21 cellular contexts compared by ENCODE assay signal in genomic region chr20:4502756-4503155, GRCh38.
DNase-seq lines count a peak whose midpoint lies in the region; ATAC-seq, FAIRE-seq and TF ChIP-seq lines count a peak whose summit lies in the region.
"Had no signal": no experiment of that assay in that cellular context is flagged by ENCODE, and none has a peak within 500 bp of the region (broad histone marks: within the 10 kb centered on the region; RNA-seq: fewer than 3 reads in every experiment).

No MANE protein-coding gene starts in this region.

- no peak overlapping the region for H3K23ac ChIP-seq in IMR-90 (ENCODE audit: low read depth, low read length)

- H3K27ac ChIP-seq in IMR-90 (ENCODE audit: insufficient read depth, low read length) = no peak overlapping the region
- no peak overlapping the region for H3K27ac ChIP-seq in K562 (ENCODE audit: extremely low read depth, low read depth, low read length)
- no peak overlapping the region for H3K27ac ChIP-seq in keratinocyte (ENCODE audit: control insufficient read depth, insufficient read depth, low read length)

- peak overlapping the region; percentile 52 for H2BK20ac ChIP-seq in IMR-90 (ENCODE audit: low read depth, low read length)

- H3K79me2 ChIP-seq in K562 (ENCODE audit: control insufficient read depth, insufficient read depth, low read length) (no peaks in the 10 kb centered on the region), keratinocyte (ENCODE audit: control insufficient read depth, insufficient read depth, low read length) (no peaks in the 10 kb centered on the region)

- H3K27me3 ChIP-seq in IMR-90 (ENCODE audit: control insufficient read depth, insufficient read depth, low read length) (no peaks in the 10 kb centered on the region), K562 (ENCODE audit: control insufficient read depth in 2 of 2, insufficient read depth in 2 of 2, low read length in 2 of 2) (no peaks in the 10 kb centered on the region), keratinocyte (ENCODE audit: control insufficient read depth, extremely low read depth, insufficient read depth, low read length) (no peaks in the 10 kb centered on the region)
- H3K27me3 ChIP-seq: BE2C had no signal

- no peaks in the 10 kb centered on the region for H3K9me3 Mint-ChIP-seq in T-helper 2 cell treated with Interferon-gamma antibody and Interleukin-4, amounts not matched to agents 5 μg/mL and 100 μg/mL, for 36 hours

- no peak overlapping the region for H3K27ac Mint-ChIP-seq in T-helper 2 cell treated with Interferon-gamma antibody and Interleukin-4, amounts not matched to agents 5 μg/mL and 100 μg/mL, for 36 hours
- H3K27ac Mint-ChIP-seq: CD8-positive, alpha-beta memory T cell had no signal

- H3K36me3 ChIP-seq in IMR-90 (ENCODE audit: control insufficient read depth, insufficient read depth, low read length) (no peaks in the 10 kb centered on the region), K562 (ENCODE audit: control insufficient read depth, insufficient read depth, low read length) (no peaks in the 10 kb centered on the region), keratinocyte (ENCODE audit: control insufficient read depth in 2 of 2, extremely low read depth in 1 of 2, insufficient read depth in 2 of 2, low read length in 2 of 2) (no peaks in the 10 kb centered on the region)
- H3K36me3 ChIP-seq: BE2C had no signal

- H4K5ac ChIP-seq in IMR-90 (ENCODE audit: low read depth, low read length) = no peak overlapping the region

- peak overlapping the region; percentile 73; the same call in 1 of the 2 replicates for H2AK5ac ChIP-seq in IMR-90 (ENCODE audit: low read depth, low read length)

- no peaks in the 10 kb centered on the region for H3K9me1 ChIP-seq in IMR-90 (ENCODE audit: insufficient read depth, low read length)
- H3K9me1 ChIP-seq in K562 (ENCODE audit: control insufficient read depth, insufficient read depth, low read length) = no peaks in the 10 kb centered on the region
- no peaks in the 10 kb centered on the region for H3K9me1 ChIP-seq in keratinocyte (ENCODE audit: control insufficient read depth, extremely low read depth, insufficient read depth, low read length)

- no peak for TF ChIP-seq EP300 in K562 (IDR thresholded peaks at IDR 0.05; ENCODE audit: low read length)

- ATAC-seq in IMR-90 (ENCODE audit: low read depth) (no peak), K562 (no peak), HG02798 (IDR thresholded peaks at IDR 0.05; ENCODE audit: poor library complexity, unreplicated experiment) (no peak)
- ATAC-seq: HepG2 had no signal

- TF ChIP-seq RAD21 in IMR-90 (IDR thresholded peaks at IDR 0.05; ENCODE audit: low read length) (no peak), K562 (CRISPR knock-in tag; conservative IDR thresholded peaks at IDR 0.05 in 1 of 2, IDR thresholded peaks at IDR 0.05 in 1 of 2) (no peak)

- intact Hi-C loops in IMR-90 (cut with micrococcal nuclease) (no loop called here), K562 (cut with micrococcal nuclease) (no loop called here)

- H3K4me3 Mint-ChIP-seq in T-helper 2 cell treated with Interferon-gamma antibody and Interleukin-4, amounts not matched to agents 5 μg/mL and 100 μg/mL, for 36 hours = no peak overlapping the region
- H3K4me3 Mint-ChIP-seq: CD4-positive, CD25-positive, alpha-beta regulatory T cell; CD8-positive, alpha-beta memory T cell had no signal

- H2BK120ac ChIP-seq in IMR-90 (ENCODE audit: low read depth, low read length) = peak overlapping the region; percentile 68; the same call in 1 of the 2 replicates

- H2BK15ac ChIP-seq in IMR-90 (ENCODE audit: low read depth, low read length) = peak overlapping the region; percentile 96

- H3K18ac ChIP-seq in IMR-90 (ENCODE audit: low read depth, low read length) = no peak overlapping the region

- peaks cover 8% of the 10 kb centered on the region for H3K27me3 Mint-ChIP-seq in T-helper 2 cell treated with Interferon-gamma antibody and Interleukin-4, amounts not matched to agents 5 μg/mL and 100 μg/mL, for 36 hours (ENCODE audit: low read depth)

- no peak overlapping the region for H3K56ac ChIP-seq in IMR-90 (ENCODE audit: extremely low read depth, insufficient read depth, low read length)

- WGBS in IMR-90 (ENCODE audit: extremely low coverage in 2 of 2, insufficient read length in 1 of 2), 2 experiments = no CpG with 5 or more reads among the region's 4 CpGs
- 2% methylated on average over 4 of the region's 4 CpGs for WGBS in K562 (ENCODE audit: insufficient coverage, low coverage, missing lambda C conversion rate)

- H3K4me1 Mint-ChIP-seq in T-helper 2 cell treated with Interferon-gamma antibody and Interleukin-4, amounts not matched to agents 5 μg/mL and 100 μg/mL, for 36 hours (ENCODE audit: low read depth) = no peaks in the 10 kb centered on the region
- H3K4me1 Mint-ChIP-seq: CD4-positive, CD25-positive, alpha-beta regulatory T cell; CD8-positive, alpha-beta memory T cell had no signal

- H3K79me1 ChIP-seq in IMR-90 (ENCODE audit: low read depth in 1 of 2, low read length in 2 of 2) = no peaks in the 10 kb centered on the region

- BruUV-seq in IMR-90 (replicated peaks; lab: Mats Ljungman, UMichigan) (no TSS peak), K562 (replicated peaks; lab: Mats Ljungman, UMichigan) (no TSS peak)

- POLR2A ChIA-PET in IMR-90 (lab: Charles Lee; ENCODE audit: unreplicated experiment) = no interaction called here
- POLR2A ChIA-PET in K562 (lab: Yijun Ruan, JAX) = no interaction called here

- TF ChIP-seq POLR2A in IMR-90 (IDR thresholded peaks at IDR 0.05; ENCODE audit: low read depth, low read length) (no peak), K562 (conservative IDR thresholded peaks at IDR 0.05) (no peak)

- H3K4me3 ChIP-seq in IMR-90 (ENCODE audit: insufficient read depth, low read depth, low read length) (no peak overlapping the region), K562 (no peak overlapping the region), keratinocyte (ENCODE audit: control insufficient read depth in 2 of 3, extremely low read depth in 1 of 3, insufficient read depth in 2 of 3, low read depth in 1 of 3, low read length in 3 of 3) (no peak overlapping the region)

- H3K4me2 ChIP-seq in IMR-90 (ENCODE audit: low read depth, low read length) (no peak overlapping the region), K562 (ENCODE audit: insufficient read depth, low read length) (no peak overlapping the region), keratinocyte (ENCODE audit: control insufficient read depth, extremely low read depth, insufficient read depth, low read depth, low read length) (no peak overlapping the region)

- no peak overlapping the region for H2AK9ac ChIP-seq in IMR-90 (replicated peaks; ENCODE audit: low read depth, low read length, poor library complexity)

- no peaks in the 10 kb centered on the region for H3K36me3 Mint-ChIP-seq in T-helper 2 cell treated with Interferon-gamma antibody and Interleukin-4, amounts not matched to agents 5 μg/mL and 100 μg/mL, for 36 hours (ENCODE audit: low read depth)
- H3K36me3 Mint-ChIP-seq: CD4-positive, CD25-positive, alpha-beta regulatory T cell had no signal

- H3K9me3 ChIP-seq in IMR-90 (ENCODE audit: control insufficient read depth, insufficient read depth, low read length) (peaks cover 7% of the 10 kb centered on the region), K562 (replicated peaks; ENCODE audit: control insufficient read depth, insufficient read depth, low read depth, low read length) (no peaks in the 10 kb centered on the region), keratinocyte (ENCODE audit: control insufficient read depth, low read depth, low read length) (no peaks in the 10 kb centered on the region)
- H3K9me3 ChIP-seq: BE2C had no signal

- H2BK5ac ChIP-seq in IMR-90 (ENCODE audit: low read depth, low read length, poor library complexity, severe bottlenecking) = no peak overlapping the region

- no peaks in the 10 kb centered on the region for H4K20me1 ChIP-seq in IMR-90 (ENCODE audit: insufficient read depth, low read length)
- no peaks in the 10 kb centered on the region for H4K20me1 ChIP-seq in K562 (replicated peaks; ENCODE audit: control insufficient read depth, insufficient read depth, low read length)
- no peaks in the 10 kb centered on the region for H4K20me1 ChIP-seq in keratinocyte (ENCODE audit: control insufficient read depth, extremely low read depth, insufficient read depth, low read length)

- peaks cover 4% of the 10 kb centered on the region; the same call in 1 of the 2 replicates for H3K4me1 ChIP-seq in IMR-90 (ENCODE audit: control insufficient read depth, insufficient read depth, low read length)
- H3K4me1 ChIP-seq in K562 (replicated peaks in 1 of 2; ENCODE audit: control insufficient read depth in 2 of 2, insufficient read depth in 2 of 2, low read length in 2 of 2) = no peaks in the 10 kb centered on the region
- H3K4me1 ChIP-seq in keratinocyte (ENCODE audit: control insufficient read depth, extremely low read depth, insufficient read depth, low read length) = peaks cover 7% of the 10 kb centered on the region
- H3K4me1 ChIP-seq: BE2C had no signal

- no peak overlapping the region for H4K91ac ChIP-seq in IMR-90 (ENCODE audit: insufficient read depth, low read depth, low read length)

- no peak overlapping the region; the same call in 1 of the 2 replicates for H3K14ac ChIP-seq in IMR-90 (replicated peaks; ENCODE audit: low read depth, low read length)

- TF ChIP-seq CTCF in IMR-90 (conservative IDR thresholded peaks at IDR 0.05; ENCODE audit: low read depth, low read length) (no peak), K562 (IDR thresholded peaks at IDR 0.05 in 2 of 3, conservative IDR thresholded peaks at IDR 0.05 in 1 of 3; ENCODE audit: insufficient read depth in 2 of 3, low read depth in 1 of 3, low read length in 3 of 3) (no peak), keratinocyte (optimal IDR thresholded peaks at IDR 0.05 in 1 of 3, IDR thresholded peaks at IDR 0.05 in 1 of 3, conservative IDR thresholded peaks at IDR 0.05 in 1 of 3; ENCODE audit: extremely low read depth in 1 of 3, insufficient read depth in 2 of 3, low read length in 3 of 3) (no peak)

- peak overlapping the region; percentile 1; the same call in 1 of the 2 replicates for H3K4ac ChIP-seq in IMR-90 (ENCODE audit: low read depth, low read length)

- H3K9ac ChIP-seq in IMR-90 (ENCODE audit: low read depth, low read length) (no peak overlapping the region), K562 (ENCODE audit: insufficient read depth in 1 of 2, low read depth in 2 of 2, low read length in 2 of 2) (no peak overlapping the region), keratinocyte (ENCODE audit: control insufficient read depth, extremely low read depth, insufficient read depth, low read length) (no peak overlapping the region)

- DNase-seq in IMR-90 (no peak), NCI-H226 (peak; percentile 28), K562 (ENCODE audit: extremely low read depth in 1 of 4, low spot score in 3 of 4) (no peak), keratinocyte (ENCODE audit: low read depth, low spot score) (no peak), DMS79 treated with DMSO at 0.1 percent for 48 hours (lab: John Stamatoyannopoulos, UW) (no peak)
- DNase-seq in T-helper 2 cell treated with Interferon-gamma antibody and Interleukin-4, amounts not matched to agents 5 μg/mL and 100 μg/mL, for 36 hours (ENCODE audit: low spot score) = no peak
- DNase-seq in activated CD4-positive, alpha-beta T cell treated with anti-CD3 and anti-CD28 coated beads, Interleukin-2, amount 50 U/mL, for 48 hours = no peak
- DNase-seq: ACHN; BE2C; C1 segment of cervical spinal cord; CD4-positive, CD25-positive, alpha-beta regulatory T cell; CD8-positive, alpha-beta memory T cell; COR-L47; GDM1; GOT3; H7 had no signal

- dilution Hi-C loops in IMR-90 (cut with HindIII; ENCODE audit: low sequenced_read_pairs, unreplicated experiment) (loop anchor here (10.0 kb wide), 1 partner anchor 82 kb away; no protein-coding TSS in a partner anchor), keratinocyte (cut with MboI; ENCODE audit: extremely low pct_ligation_motif_present, low sequenced_read_pairs) (no loop called here)

- CTCF ChIA-PET in IMR-90 (lab: Yijun Ruan, JAX) (no interaction called here), K562 (lab: Yijun Ruan, JAX; ENCODE audit: low intra/inter-chr PET ratio) (no interaction called here)

- in situ Hi-C loops in IMR-90 (cut with MboI; ENCODE audit: low sequenced_read_pairs) (no loop called here), K562 (cut with MboI) (no loop called here)

- no peak for FAIRE-seq in K562 (lab: Jason Lieb, UNC)
- peak; percentile 5 for FAIRE-seq in keratinocyte (lab: Jason Lieb, UNC)
- FAIRE-seq: A204.1, D721Med, GM12892, HepG2 had no signal

- H2AFZ ChIP-seq in IMR-90 (replicated peaks; ENCODE audit: low read length, poor library complexity) (no peak overlapping the region), K562 (ENCODE audit: low read depth, low read length) (no peak overlapping the region), keratinocyte (ENCODE audit: control insufficient read depth, low read length) (no peak overlapping the region)

- H4K8ac ChIP-seq in IMR-90 (ENCODE audit: low read depth in 2 of 2, low read length in 2 of 2) = peak overlapping the region in 1 of 2 experiments; percentile 20; a peak in 1 of 4 replicates
